9 cellular contexts compared by ENCODE assay signal in the genomic region with DNA sequence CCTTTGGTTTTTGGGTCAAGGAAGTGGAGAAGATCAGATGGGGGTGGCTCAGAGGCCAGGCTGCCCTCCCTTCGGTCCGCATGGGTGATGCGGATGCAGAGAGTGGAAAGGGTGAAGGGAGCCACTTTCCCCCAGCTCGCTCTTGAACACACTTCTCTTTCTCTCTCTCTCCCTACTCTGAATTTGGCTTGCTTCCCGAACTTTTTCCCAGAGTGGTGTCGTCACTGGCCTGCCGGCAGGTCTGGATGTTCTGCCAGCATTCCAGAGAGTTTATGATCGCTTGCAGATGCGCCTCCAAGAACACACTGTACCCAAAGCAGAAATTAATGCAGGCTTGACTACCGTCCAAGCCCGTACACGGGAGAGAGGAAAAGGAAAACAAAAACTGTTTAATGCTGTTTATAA.
DNase-seq lines count a peak whose midpoint lies in the region; ATAC-seq, FAIRE-seq and TF ChIP-seq lines count a peak whose summit lies in the region.
"Had no signal": no experiment of that assay in that cellular context is flagged by ENCODE, and none has a peak within 500 bp of the region (broad histone marks: within the 10 kb centered on the region; RNA-seq: fewer than 3 reads in every experiment).

No MANE protein-coding gene starts in this region.

- FAIRE-seq in pancreas (lab: Jason Lieb, UNC): peak; percentile 96
- FAIRE-seq: A204.1 had no signal

- 6 to 8% methylated on average over 12 of the region's 12 CpGs for WGBS in pancreas, 2 donors

- no peaks in the 10 kb centered on the region for H3K9me3 ChIP-seq in SK-N-MC (ENCODE audit: low read depth, low read length)
- no peaks in the 10 kb centered on the region for H3K9me3 ChIP-seq in pancreas

- ATAC-seq in pancreas (peak; percentile 66 to 85 (median 72)), GM19455 (IDR thresholded peaks at IDR 0.05; ENCODE audit: unreplicated experiment) (no peak)
- no peak for ATAC-seq in stimulated activated naive CD8-positive, alpha-beta T cell treated with anti-CD3 and anti-CD28 coated beads, Interleukin-15, amount 100 ng/mL, for 72 hours

- no peak overlapping the region for H3K4me3 Mint-ChIP-seq in stimulated activated naive CD8-positive, alpha-beta T cell treated with anti-CD3 and anti-CD28 coated beads, Interleukin-15, amount 100 ng/mL, for 72 hours

- DNase-seq in NCI-H1417 (lab: John Stamatoyannopoulos, UW): peak; percentile 19 to 71 (median 50)
- DNase-seq in NCI-H1417 treated with DMSO at 0.1 percent for 48 hours (lab: John Stamatoyannopoulos, UW): no peak
- DNase-seq in SK-N-MC (ENCODE audit: low read depth, low spot score): peak; percentile 87
- DNase-seq in foreskin melanocyte: peak; percentile 77
- DNase-seq in pancreas: peak in 5 of 6 donors; percentile 87 to 95 (median 90)
- DNase-seq in GM13976 (ENCODE audit: low spot score): no peak
- no peak for DNase-seq in stimulated activated naive CD8-positive, alpha-beta T cell treated with anti-CD3 and anti-CD28 coated beads, Interleukin-15, amount 100 ng/mL, for 72 hours

- H3K4me1 Mint-ChIP-seq in stimulated activated naive CD8-positive, alpha-beta T cell treated with anti-CD3 and anti-CD28 coated beads, Interleukin-15, amount 100 ng/mL, for 72 hours: peaks cover 96% of the 10 kb centered on the region

- peaks cover 0 to 4% of the 10 kb centered on the region in 2 donors for H3K9me3 Mint-ChIP-seq in stimulated activated naive CD8-positive, alpha-beta T cell treated with anti-CD3 and anti-CD28 coated beads, Interleukin-15, amount 100 ng/mL, for 72 hours

- H3K4me3 ChIP-seq in SK-N-MC (peak overlapping the region; percentile 72), pancreas (peak overlapping the region in 1 of 4 donors; percentile 12)

- H3K27me3 ChIP-seq in pancreas: no peaks in the 10 kb centered on the region

- no peaks in the 10 kb centered on the region for H3K27me3 Mint-ChIP-seq in stimulated activated naive CD8-positive, alpha-beta T cell treated with anti-CD3 and anti-CD28 coated beads, Interleukin-15, amount 100 ng/mL, for 72 hours

- TF ChIP-seq CTCF in pancreas (IDR thresholded peaks at IDR 0.05): no peak
- TF ChIP-seq CTCF in GM13976 (IDR thresholded peaks at IDR 0.05; ENCODE audit: borderline replicate concordance, control extremely low read depth, extremely low read depth, insufficient read depth, missing control alignments): no peak

- in situ Hi-C loops in GM13976 (cut with MboI; ENCODE audit: low sequenced_read_pairs, unreplicated experiment): no loop called here

- no peaks in the 10 kb centered on the region for H3K36me3 ChIP-seq in SK-N-MC (ENCODE audit: insufficient read depth, low read length)
- H3K36me3 ChIP-seq in pancreas: peaks cover 0 to 8% (median 0%) of the 10 kb centered on the region in 3 donors

- H3K4me1 ChIP-seq in pancreas: peaks cover 69 to 88% (median 84%) of the 10 kb centered on the region in 3 donors

- H3K9ac ChIP-seq in SK-N-MC (ENCODE audit: insufficient read length): no peak overlapping the region

- H3K27ac Mint-ChIP-seq in stimulated activated naive CD8-positive, alpha-beta T cell treated with anti-CD3 and anti-CD28 coated beads, Interleukin-15, amount 100 ng/mL, for 72 hours: no peak overlapping the region

- H3K27ac ChIP-seq in SK-N-MC (peak overlapping the region; percentile 92; the same call in 1 of the 2 replicates), pancreas (peak overlapping the region; percentile 85 to 94 (median 90))

- intact Hi-C loops in pancreas (cut with DNase I): no loop called here

Comparison
In these comparisons a context has a peak if more than half of its experiments do, and no peak if none do; other contexts are left out.
1. DNase-seq: peak in NCI-H1417 (3 of 3), SK-N-MC (single experiment), foreskin melanocyte (single experiment) and pancreas (5 of 6); none in NCI-H1417 treated with DMSO at 0.1 percent for 48 hours (single experiment), GM13976 (single experiment) and stimulated activated naive CD8-positive, alpha-beta T cell treated with anti-CD3 and anti-CD28 coated beads, Interleukin-15, amount 100 ng/mL, for 72 hours (0 of 2).
2. ATAC-seq: peak in pancreas (4 of 4); none in GM19455 (single experiment) and stimulated activated naive CD8-positive, alpha-beta T cell treated with anti-CD3 and anti-CD28 coated beads, Interleukin-15, amount 100 ng/mL, for 72 hours (single experiment).